ENCODE assay signal across 16 cellular contexts in genomic region chr10:34316154-34316553, GRCh38.
DNase-seq lines count a peak whose midpoint lies in the region; ATAC-seq and TF ChIP-seq lines count a peak whose summit lies in the region.
"Had no signal": no experiment of that assay in that cellular context is flagged by ENCODE, and none has a peak within 500 bp of the region (broad histone marks: within the 10 kb centered on the region; RNA-seq: fewer than 3 reads in every experiment).

No MANE protein-coding gene starts in this region.

- CTCF ChIA-PET in HEK293T (lab: Yijun Ruan, JAX) = no interaction called here

- no peaks in the 10 kb centered on the region for H3K27me3 Mint-ChIP-seq in mesothelial cell of epicardium (ENCODE audit: low read depth)
- no peaks in the 10 kb centered on the region for H3K27me3 Mint-ChIP-seq in activated T-cell treated with anti-CD3 and anti-CD28 coated beads, Interleukin-2, amount 50 U/mL, for 72 hours (ENCODE audit: low read depth)
- H3K27me3 Mint-ChIP-seq: CD4-positive, alpha-beta memory T cell; CD4-positive, CD25-positive, alpha-beta regulatory T cell; CD8-positive, alpha-beta memory T cell had no signal

- H3K27ac Mint-ChIP-seq in mesothelial cell of epicardium = peak overlapping the region; percentile 85
- no peak overlapping the region for H3K27ac Mint-ChIP-seq in activated T-cell treated with anti-CD3 and anti-CD28 coated beads, Interleukin-2, amount 50 U/mL, for 72 hours
- H3K27ac Mint-ChIP-seq: CD14-positive monocyte; CD4-positive, alpha-beta memory T cell; CD4-positive, CD25-positive, alpha-beta regulatory T cell; CD8-positive, alpha-beta memory T cell had no signal

- H3K9me3 Mint-ChIP-seq in mesothelial cell of epicardium = no peaks in the 10 kb centered on the region
- no peaks in the 10 kb centered on the region for H3K9me3 Mint-ChIP-seq in activated T-cell treated with anti-CD3 and anti-CD28 coated beads, Interleukin-2, amount 50 U/mL, for 72 hours

- peaks cover 59% of the 10 kb centered on the region for H3K4me1 Mint-ChIP-seq in mesothelial cell of epicardium
- peaks cover 8% of the 10 kb centered on the region for H3K4me1 Mint-ChIP-seq in activated T-cell treated with anti-CD3 and anti-CD28 coated beads, Interleukin-2, amount 50 U/mL, for 72 hours (ENCODE audit: low read depth)
- H3K4me1 Mint-ChIP-seq: CD14-positive monocyte had no signal

- H3K4me3 Mint-ChIP-seq in mesothelial cell of epicardium = no peak overlapping the region
- no peak overlapping the region for H3K4me3 Mint-ChIP-seq in activated T-cell treated with anti-CD3 and anti-CD28 coated beads, Interleukin-2, amount 50 U/mL, for 72 hours
- H3K4me3 Mint-ChIP-seq: CD14-positive monocyte; CD4-positive, alpha-beta memory T cell; CD4-positive, CD25-positive, alpha-beta regulatory T cell; CD8-positive, alpha-beta memory T cell had no signal

- no peak for TF ChIP-seq CTCF in mesothelial cell of epicardium (IDR thresholded peaks at IDR 0.05; ENCODE audit: unreplicated experiment)

- POLR2A ChIA-PET in HEK293T (lab: Yijun Ruan, JAX) = no interaction called here

- H3K36me3 Mint-ChIP-seq in mesothelial cell of epicardium = peaks cover 11% of the 10 kb centered on the region
- H3K36me3 Mint-ChIP-seq in activated T-cell treated with anti-CD3 and anti-CD28 coated beads, Interleukin-2, amount 50 U/mL, for 72 hours (ENCODE audit: insufficient read depth in 2 of 2) = no peaks in the 10 kb centered on the region
- H3K36me3 Mint-ChIP-seq: CD14-positive monocyte; CD4-positive, alpha-beta memory T cell; CD4-positive, CD25-positive, alpha-beta regulatory T cell; CD8-positive, alpha-beta memory T cell had no signal

- DNase-seq in HEK293T (ENCODE audit: extremely low spot score) (no peak), mesothelial cell of epicardium (ENCODE audit: low spot score in 2 of 2, unreplicated experiment in 2 of 2) (no peak), DMS 273 treated with DMSO at 0.1 percent for 48 hours (lab: John Stamatoyannopoulos, UW) (no peak)
- DNase-seq in activated T-cell treated with anti-CD3 and anti-CD28 coated beads, Interleukin-2, amount 50 U/mL, for 72 hours = no peak
- DNase-seq: 8988T; ACHN; BE2C; C1 segment of cervical spinal cord; CD4-positive, alpha-beta memory T cell; CD4-positive, CD25-positive, alpha-beta regulatory T cell; CD8-positive, alpha-beta memory T cell; COR-L47; DMS79 treated with DMSO at 0.1 percent for 48 hours; GF-D8 had no signal

- no peak for ATAC-seq in activated T-cell treated with anti-CD3 and anti-CD28 coated beads, Interleukin-2, amount 50 U/mL, for 72 hours (replicated peaks in 1 of 2)
- no peak for ATAC-seq in HG02642 (IDR thresholded peaks at IDR 0.05; ENCODE audit: poor library complexity, unreplicated experiment)

TF ChIP-seq in HEK293T, 16 proteins besides CTCF, POLR2A, EP300 and RAD21:
- TF ChIP-seq CTBP1 (IDR thresholded peaks at IDR 0.05; ENCODE audit: borderline replicate concordance) (peak; percentile 67; the same call in 1 of the 2 replicates), FOXA1 (IDR thresholded peaks at IDR 0.05) (no peak), PKNOX1 (IDR thresholded peaks at IDR 0.05) (peak; percentile 92)
